15 cellular contexts compared by ENCODE assay signal in the genomic region with DNA sequence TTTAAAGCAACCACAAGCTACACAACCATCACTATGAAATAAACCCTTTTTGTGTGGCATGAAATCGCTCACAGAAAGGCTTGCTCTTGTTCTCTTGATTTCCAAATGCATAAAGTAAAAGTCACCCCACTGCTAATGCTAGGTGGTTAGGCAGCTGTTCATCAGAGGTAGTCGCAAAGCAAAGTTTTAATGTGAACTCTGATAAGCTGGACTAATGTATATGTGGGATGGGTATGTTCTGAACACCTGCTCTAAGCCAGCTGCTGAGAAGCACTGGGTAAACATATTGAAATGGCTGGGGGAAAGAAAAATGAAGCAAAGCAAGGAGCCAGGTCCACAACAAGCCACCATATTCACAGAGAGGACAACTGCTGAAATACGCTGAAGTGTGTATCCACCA.
DNase-seq lines count a peak whose midpoint lies in the region; ATAC-seq and TF ChIP-seq lines count a peak whose summit lies in the region.
"Had no signal": no experiment of that assay in that cellular context is flagged by ENCODE, and none has a peak within 500 bp of the region (broad histone marks: within the 10 kb centered on the region; RNA-seq: fewer than 3 reads in every experiment).

No MANE protein-coding gene starts in this region.

- no peaks in the 10 kb centered on the region for H3K27me3 ChIP-seq in adrenal gland
- H3K27me3 ChIP-seq in body of pancreas, result no peaks in the 10 kb centered on the region
- H3K27me3 ChIP-seq: cardiac muscle cell, uterus had no signal

- H3K27ac ChIP-seq in adrenal gland (no peak overlapping the region), body of pancreas (no peak overlapping the region)
- H3K27ac ChIP-seq: cardiac muscle cell, skin epidermis, uterus had no signal

- DNase-seq in DMS53 (lab: John Stamatoyannopoulos, UW) (peak; percentile 52), NCI-H187 treated with DMSO at 0.1 percent for 48 hours (lab: John Stamatoyannopoulos, UW) (peak; percentile 80), adrenal gland (no peak), endothelial cell (ENCODE audit: low spot score) (no peak), body of pancreas (no peak), sciatic nerve (ENCODE audit: low spot score) (no peak)
- DNase-seq in activated naive CD8-positive, alpha-beta T cell treated with anti-CD3 and anti-CD28 coated beads for 36 hours, result no peak
- DNase-seq: H7, mesendoderm, occipital lobe, uterus had no signal

- H3K36me3 Mint-ChIP-seq in activated naive CD8-positive, alpha-beta T cell treated with anti-CD3 and anti-CD28 coated beads for 36 hours, result peaks cover 31% of the 10 kb centered on the region
- no peaks in the 10 kb centered on the region for H3K36me3 Mint-ChIP-seq in endothelial cell (ENCODE audit: low read depth, unreplicated experiment)

- no peak overlapping the region for H3K4me3 ChIP-seq in adrenal gland
- H3K4me3 ChIP-seq in body of pancreas, result no peak overlapping the region
- H3K4me3 ChIP-seq: cardiac muscle cell, skin epidermis, uterus had no signal

- TF ChIP-seq CTCF in adrenal gland (IDR thresholded peaks at IDR 0.05) (no peak), endothelial cell (IDR thresholded peaks at IDR 0.05; ENCODE audit: unreplicated experiment) (no peak), body of pancreas (IDR thresholded peaks at IDR 0.05) (no peak)

- H3K4me1 ChIP-seq in adrenal gland (replicated peaks in 1 of 2) (no peaks in the 10 kb centered on the region), body of pancreas (no peaks in the 10 kb centered on the region)
- H3K4me1 ChIP-seq: uterus had no signal

- peaks cover 34% of the 10 kb centered on the region for H3K4me1 Mint-ChIP-seq in activated naive CD8-positive, alpha-beta T cell treated with anti-CD3 and anti-CD28 coated beads for 36 hours
- H3K4me1 Mint-ChIP-seq in endothelial cell (ENCODE audit: unreplicated experiment), result peaks cover 3% of the 10 kb centered on the region

- no peaks in the 10 kb centered on the region for H3K9me3 ChIP-seq in adrenal gland (replicated peaks in 1 of 3)
- H3K9me3 ChIP-seq in body of pancreas, result no peaks in the 10 kb centered on the region
- H3K9me3 ChIP-seq: uterus had no signal

- no peak for TF ChIP-seq POLR2A in adrenal gland (IDR thresholded peaks at IDR 0.05)
- no peak for TF ChIP-seq POLR2A in body of pancreas (IDR thresholded peaks at IDR 0.05)

- peak overlapping the region; percentile 53 for H3K27ac Mint-ChIP-seq in activated naive CD8-positive, alpha-beta T cell treated with anti-CD3 and anti-CD28 coated beads for 36 hours
- H3K27ac Mint-ChIP-seq in endothelial cell (ENCODE audit: unreplicated experiment), result no peak overlapping the region
- H3K27ac Mint-ChIP-seq: stimulated activated naive CD8-positive, alpha-beta T cell treated with anti-CD3 and anti-CD28 coated beads, Interleukin-15, Interleukin-2, amounts not matched to agents 100 ng/mL and 50 ng/mL, for 24 hours had no signal

- ATAC-seq in GM21526 (IDR thresholded peaks at IDR 0.05; ENCODE audit: low FRiP score, unreplicated experiment), result peak; percentile 22
- ATAC-seq in body of pancreas, result no peak
- no peak for ATAC-seq in sciatic nerve

- H3K36me3 ChIP-seq in adrenal gland (replicated peaks in 1 of 2), result no peaks in the 10 kb centered on the region
- H3K36me3 ChIP-seq in body of pancreas (replicated peaks in 1 of 2; ENCODE audit: insufficient read depth in 1 of 2, low read depth in 2 of 2), result no peaks in the 10 kb centered on the region
- H3K36me3 ChIP-seq: cardiac muscle cell, uterus had no signal

- WGBS in adrenal gland, 4 donors, result 91 to 96% (median 93%) methylated on average over 3 of the region's 3 CpGs
- 70 to 77% methylated on average over 3 of the region's 3 CpGs for WGBS in body of pancreas, 2 donors

- no peak overlapping the region for H3K4me3 Mint-ChIP-seq in activated naive CD8-positive, alpha-beta T cell treated with anti-CD3 and anti-CD28 coated beads for 36 hours
- no peak overlapping the region for H3K4me3 Mint-ChIP-seq in endothelial cell (ENCODE audit: unreplicated experiment)
- H3K4me3 Mint-ChIP-seq: stimulated activated naive CD8-positive, alpha-beta T cell treated with anti-CD3 and anti-CD28 coated beads, Interleukin-15, Interleukin-2, amounts not matched to agents 100 ng/mL and 50 ng/mL, for 24 hours had no signal

- H3K9me3 Mint-ChIP-seq in activated naive CD8-positive, alpha-beta T cell treated with anti-CD3 and anti-CD28 coated beads for 36 hours, result peaks cover 1% of the 10 kb centered on the region
- H3K9me3 Mint-ChIP-seq in endothelial cell (ENCODE audit: unreplicated experiment), result no peaks in the 10 kb centered on the region
- H3K9me3 Mint-ChIP-seq: stimulated activated naive CD8-positive, alpha-beta T cell treated with anti-CD3 and anti-CD28 coated beads, Interleukin-15, Interleukin-2, amounts not matched to agents 100 ng/mL and 50 ng/mL, for 24 hours had no signal

- no peaks in the 10 kb centered on the region for H3K27me3 Mint-ChIP-seq in activated naive CD8-positive, alpha-beta T cell treated with anti-CD3 and anti-CD28 coated beads for 36 hours
- H3K27me3 Mint-ChIP-seq in endothelial cell (ENCODE audit: unreplicated experiment), result no peaks in the 10 kb centered on the region
- H3K27me3 Mint-ChIP-seq: stimulated activated naive CD8-positive, alpha-beta T cell treated with anti-CD3 and anti-CD28 coated beads, Interleukin-15, Interleukin-2, amounts not matched to agents 100 ng/mL and 50 ng/mL, for 24 hours had no signal

- intact Hi-C loops in adrenal gland (cut with DNase I) (no loop called here), body of pancreas (cut with DNase I) (no loop called here), sciatic nerve (cut with DNase I) (no loop called here)

Comparison
In these comparisons a context has a peak if more than half of its experiments do, and no peak if none do; other contexts are left out.
1. DNase-seq: peak in DMS53 (single experiment) and NCI-H187 treated with DMSO at 0.1 percent for 48 hours (single experiment); none in activated naive CD8-positive, alpha-beta T cell treated with anti-CD3 and anti-CD28 coated beads for 36 hours (single experiment), adrenal gland (0 of 7), endothelial cell (single experiment), body of pancreas (0 of 4) and sciatic nerve (single experiment).